8 cellular contexts compared by ENCODE assay signal in the genomic region with DNA sequence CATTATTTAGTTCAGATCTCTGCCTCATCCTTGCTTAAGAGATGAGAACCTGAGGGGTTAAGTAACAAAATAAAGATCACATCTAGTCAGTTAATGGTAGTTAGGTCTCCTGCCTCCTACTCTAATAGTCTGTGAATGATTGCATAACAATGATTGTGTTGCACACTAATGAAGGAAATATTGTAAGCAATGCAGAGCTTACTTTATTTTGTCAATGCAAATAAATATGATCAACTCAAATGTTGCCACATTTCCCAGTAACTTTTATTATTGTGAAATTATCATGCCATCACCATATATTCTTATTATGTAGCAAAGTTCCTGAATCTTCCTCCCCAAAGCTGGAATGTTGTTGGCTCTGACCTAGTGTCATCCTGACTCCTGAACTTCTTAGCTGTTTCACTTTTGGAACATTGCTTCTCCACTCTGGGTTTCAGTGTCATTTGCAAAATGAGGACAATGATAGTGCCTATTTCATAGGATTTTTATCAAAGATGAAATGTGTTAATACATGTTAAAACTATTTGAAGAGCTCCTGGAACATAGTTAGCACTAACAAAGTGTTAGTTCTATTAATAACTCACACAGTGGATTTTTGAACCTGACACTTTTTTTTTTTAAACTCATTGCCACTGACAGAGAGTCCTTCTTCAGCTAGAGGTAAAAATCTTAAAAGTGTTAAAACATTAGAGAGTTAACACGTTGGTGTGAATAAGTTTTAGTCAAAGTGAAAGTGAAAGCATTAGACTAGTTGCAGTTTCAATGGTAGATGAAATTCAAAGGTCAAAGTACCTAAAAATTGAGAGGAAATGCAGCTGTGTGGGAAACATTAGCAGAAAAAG. TPM values are rescaled to one million over a fixed set of nuclear protein-coding genes. Genes with fewer than 3 reads are reported as not detected.
DNase-seq lines count a peak whose midpoint lies in the region; ATAC-seq and TF ChIP-seq lines count a peak whose summit lies in the region.

No MANE protein-coding gene starts in this region.

- H3K27me3 Mint-ChIP-seq in effector memory CD8-positive, alpha-beta T cell: no peaks in the 10 kb centered on the region
- H3K27me3 Mint-ChIP-seq in stimulated activated memory B cell treated with anti-CD40 and anti-IgM and Interleukin-4, amounts not matched to agents 10 μg/mL and 1 μg/mL and 100 μg/mL, for 72 hours: no peaks in the 10 kb centered on the region

- peak overlapping the region; percentile 71 to 73 for H3K4me3 Mint-ChIP-seq in effector memory CD8-positive, alpha-beta T cell
- no peak overlapping the region for H3K4me3 Mint-ChIP-seq in stimulated activated memory B cell treated with anti-CD40 and anti-IgM and Interleukin-4, amounts not matched to agents 10 μg/mL and 1 μg/mL and 100 μg/mL, for 72 hours

- H3K27me3 ChIP-seq in foreskin keratinocyte: no peaks in the 10 kb centered on the region

- peak overlapping the region; percentile 91 to 93 for H3K27ac Mint-ChIP-seq in effector memory CD8-positive, alpha-beta T cell
- H3K27ac Mint-ChIP-seq in stimulated activated memory B cell treated with anti-CD40 and anti-IgM and Interleukin-4, amounts not matched to agents 10 μg/mL and 1 μg/mL and 100 μg/mL, for 72 hours: no peak overlapping the region

- DNase-seq in effector memory CD8-positive, alpha-beta T cell: no peak
- DNase-seq in NCI-H82 (lab: John Stamatoyannopoulos, UW): no peak
- DNase-seq in foreskin keratinocyte: no peak
- DNase-seq in activated CD8-positive, alpha-beta memory T cell treated with anti-CD3 and anti-CD28 coated beads for 24 hours: no peak

- H3K4me1 Mint-ChIP-seq in effector memory CD8-positive, alpha-beta T cell (ENCODE audit: low read depth in 2 of 2): peaks cover 10 to 16% of the 10 kb centered on the region in 2 donors
- H3K4me1 Mint-ChIP-seq in stimulated activated memory B cell treated with anti-CD40 and anti-IgM and Interleukin-4, amounts not matched to agents 10 μg/mL and 1 μg/mL and 100 μg/mL, for 72 hours: peaks cover 8% of the 10 kb centered on the region

- no peaks in the 10 kb centered on the region for H3K4me1 ChIP-seq in foreskin keratinocyte

- ATAC-seq in GM18502 (IDR thresholded peaks at IDR 0.05; ENCODE audit: poor library complexity, unreplicated experiment) (peak; percentile 89), GM21381 (IDR thresholded peaks at IDR 0.05; ENCODE audit: unreplicated experiment) (peak; percentile 93), HG03442 (IDR thresholded peaks at IDR 0.05; ENCODE audit: unreplicated experiment) (peak; percentile 85), foreskin keratinocyte (no peak)
- ATAC-seq in effector memory CD8-positive, alpha-beta T cell (replicated peaks): peak; percentile 89
- no peak for ATAC-seq in stimulated activated memory B cell treated with anti-CD40 and anti-IgM and Interleukin-4, amounts not matched to agents 10 μg/mL and 1 μg/mL and 100 μg/mL, for 72 hours

- no peaks in the 10 kb centered on the region for H3K9me3 Mint-ChIP-seq in effector memory CD8-positive, alpha-beta T cell
- no peaks in the 10 kb centered on the region for H3K9me3 Mint-ChIP-seq in stimulated activated memory B cell treated with anti-CD40 and anti-IgM and Interleukin-4, amounts not matched to agents 10 μg/mL and 1 μg/mL and 100 μg/mL, for 72 hours

- no peak for TF ChIP-seq CTCF in foreskin keratinocyte (conservative IDR thresholded peaks at IDR 0.05)

- no peak overlapping the region for H3K27ac ChIP-seq in foreskin keratinocyte

- H3K36me3 Mint-ChIP-seq in effector memory CD8-positive, alpha-beta T cell (ENCODE audit: insufficient read depth): peaks cover 4% of the 10 kb centered on the region
- no peaks in the 10 kb centered on the region for H3K36me3 Mint-ChIP-seq in stimulated activated memory B cell treated with anti-CD40 and anti-IgM and Interleukin-4, amounts not matched to agents 10 μg/mL and 1 μg/mL and 100 μg/mL, for 72 hours

RNA-seq across cellular contexts. Expression of gene GABRA4, which starts 17.2 kb away (rescaled TPM):
- total RNA-seq in foreskin keratinocyte: not detected in 2 replicates
- polyA plus RNA-seq in foreskin keratinocyte: not detected in 2 replicates

RNA-seq across cellular contexts. Expression of gene GABRB1, which starts 20.8 kb away (rescaled TPM):
- not detected in 2 replicates for total RNA-seq in foreskin keratinocyte
- not detected in 2 replicates for polyA plus RNA-seq in foreskin keratinocyte

Comparison
In these comparisons a context has a peak if more than half of its experiments do, and no peak if none do; other contexts are left out.
1. ATAC-seq: peak in GM18502 (single experiment), GM21381 (single experiment), HG03442 (single experiment) and effector memory CD8-positive, alpha-beta T cell (single experiment); none in stimulated activated memory B cell treated with anti-CD40 and anti-IgM and Interleukin-4, amounts not matched to agents 10 μg/mL and 1 μg/mL and 100 μg/mL, for 72 hours (single experiment) and foreskin keratinocyte (single experiment).